In genomic region chr4:1714303-1715001, GRCh38 we compare ENCODE assay signal across 8 cellular contexts. TPM values are rescaled to one million over a fixed set of nuclear protein-coding genes. Genes with fewer than 3 reads are reported as not detected.
DNase-seq lines count a peak whose midpoint lies in the region; ATAC-seq and TF ChIP-seq lines count a peak whose summit lies in the region.

No MANE protein-coding gene starts in this region.

- no peaks in the 10 kb centered on the region for H3K27me3 ChIP-seq in neutrophil
- H3K27me3 ChIP-seq in heart left ventricle = no peaks in the 10 kb centered on the region

- peaks cover 71% of the 10 kb centered on the region for H3K36me3 ChIP-seq in KOPT-K1 (ENCODE audit: insufficient read depth, low read length)
- peaks cover 21% of the 10 kb centered on the region for H3K36me3 ChIP-seq in neutrophil
- H3K36me3 ChIP-seq in heart left ventricle = peaks cover 0 to 37% (median 20%) of the 10 kb centered on the region in 9 donors

- H3K4me1 ChIP-seq in neutrophil (ENCODE audit: control insufficient read depth in 1 of 2, insufficient read depth in 1 of 2, low read depth in 1 of 2, low read length in 1 of 2) = peaks cover 55 to 56% of the 10 kb centered on the region in 2 experiments
- peaks cover 0 to 71% (median 49%) of the 10 kb centered on the region in 12 donors for H3K4me1 ChIP-seq in heart left ventricle

- H3K4me3 ChIP-seq in neutrophil (ENCODE audit: low read depth in 1 of 2, low read length in 1 of 2) = peak overlapping the region in 1 of 2 experiments; percentile 89
- peak overlapping the region in 1 of 12 donors; percentile 97 for H3K4me3 ChIP-seq in heart left ventricle

- H3K9me3 Mint-ChIP-seq in activated T-helper 2 cell treated with anti-CD3 and anti-CD28 coated beads, Interferon-gamma antibody, Interleukin-2, Interleukin-4, amounts not matched to agents 10 μg/mL and 5 μg/mL and 100 μg/mL, durations not matched to agents 14 hours and 24 hours and 36 hours = no peaks in the 10 kb centered on the region

- ATAC-seq in esophagus mucosa (no peak), heart left ventricle (no peak)

- peaks cover 41% of the 10 kb centered on the region for H3K4me1 Mint-ChIP-seq in activated T-helper 2 cell treated with anti-CD3 and anti-CD28 coated beads, Interferon-gamma antibody, Interleukin-2, Interleukin-4, amounts not matched to agents 10 μg/mL and 5 μg/mL and 100 μg/mL, durations not matched to agents 14 hours and 24 hours and 36 hours (ENCODE audit: low read depth)

- intact Hi-C loops in activated T-helper 2 cell treated with anti-CD3 and anti-CD28 coated beads, Interferon-gamma antibody, Interleukin-2, Interleukin-4, amounts not matched to agents 10 μg/mL and 5 μg/mL and 100 μg/mL, durations not matched to agents 14 hours and 24 hours and 36 hours (cut with micrococcal nuclease) = loop anchor here (5.0 to 10.0 kb wide), 3 partner anchors 367 to 1360 kb away; partner anchors contain the start of genes HTT, HTT-AS, RNF4 and UVSSA
- intact Hi-C loops in heart left ventricle (cut with DNase I) = loop anchor here in 3 of 10 donors (5.0 kb wide), 2 partner anchors 32 to 367 kb away; partner anchors contain the start of genes UVSSA (in 2 of the 3) and FAM53A (in 1 of the 3)

- TF ChIP-seq CTCF in neutrophil (IDR thresholded peaks at IDR 0.05) = no peak
- TF ChIP-seq CTCF in heart left ventricle (IDR thresholded peaks at IDR 0.05) = no peak

- H3K27ac ChIP-seq in KOPT-K1 (ENCODE audit: low read depth, low read length, poor library complexity, severe bottlenecking) (peak overlapping the region; percentile 100), neutrophil (peak overlapping the region; percentile 100), heart left ventricle (peak overlapping the region in 6 of 12 donors; percentile 5 to 99 (median 44))

- H3K9me3 ChIP-seq in KOPT-K1 (ENCODE audit: insufficient read depth, low read length, poor library complexity, severe bottlenecking) (no peaks in the 10 kb centered on the region), neutrophil (no peaks in the 10 kb centered on the region), heart left ventricle (no peaks in the 10 kb centered on the region)

- DNase-seq in DMS 273 (lab: John Stamatoyannopoulos, UW; ENCODE audit: unreplicated experiment) (peak; percentile 63), DMS 273 treated with DMSO at 0.1 percent for 48 hours (lab: John Stamatoyannopoulos, UW) (no peak), GM03348 (ENCODE audit: low spot score) (no peak), heart left ventricle (no peak)
- DNase-seq in activated T-helper 2 cell treated with anti-CD3 and anti-CD28 coated beads, Interferon-gamma antibody, Interleukin-2, Interleukin-4, amounts not matched to agents 10 μg/mL and 5 μg/mL and 100 μg/mL, durations not matched to agents 14 hours and 24 hours and 36 hours (ENCODE audit: low spot score) = no peak

- no peaks in the 10 kb centered on the region for H3K27me3 Mint-ChIP-seq in activated T-helper 2 cell treated with anti-CD3 and anti-CD28 coated beads, Interferon-gamma antibody, Interleukin-2, Interleukin-4, amounts not matched to agents 10 μg/mL and 5 μg/mL and 100 μg/mL, durations not matched to agents 14 hours and 24 hours and 36 hours (ENCODE audit: low read depth)

- WGBS in heart left ventricle, 4 donors = 67 to 73% (median 70%) methylated on average over 9 of the region's 9 CpGs

- H3K36me3 Mint-ChIP-seq in activated T-helper 2 cell treated with anti-CD3 and anti-CD28 coated beads, Interferon-gamma antibody, Interleukin-2, Interleukin-4, amounts not matched to agents 10 μg/mL and 5 μg/mL and 100 μg/mL, durations not matched to agents 14 hours and 24 hours and 36 hours (ENCODE audit: low read depth) = peaks cover 52% of the 10 kb centered on the region

- no peak for TF ChIP-seq POLR2A in heart left ventricle (IDR thresholded peaks at IDR 0.05)

- H3K27ac Mint-ChIP-seq in activated T-helper 2 cell treated with anti-CD3 and anti-CD28 coated beads, Interferon-gamma antibody, Interleukin-2, Interleukin-4, amounts not matched to agents 10 μg/mL and 5 μg/mL and 100 μg/mL, durations not matched to agents 14 hours and 24 hours and 36 hours = peak overlapping the region; percentile 97

- peak overlapping the region; percentile 99 for H3K4me3 Mint-ChIP-seq in activated T-helper 2 cell treated with anti-CD3 and anti-CD28 coated beads, Interferon-gamma antibody, Interleukin-2, Interleukin-4, amounts not matched to agents 10 μg/mL and 5 μg/mL and 100 μg/mL, durations not matched to agents 14 hours and 24 hours and 36 hours (ENCODE audit: low read depth)

RNA-seq across cellular contexts. Expression of gene SLBP, which starts 2.3 kb away (rescaled TPM):
- 125 and 127 TPM in 2 replicates for total RNA-seq in activated T-helper 2 cell treated with anti-CD3 and anti-CD28 coated beads, Interferon-gamma antibody, Interleukin-2, Interleukin-4, amounts not matched to agents 10 μg/mL and 5 μg/mL and 100 μg/mL, durations not matched to agents 14 hours and 24 hours and 36 hours
- total RNA-seq in esophagus mucosa = 31.3 TPM
- 10 to 100 TPM; 10.2 to 27.7 (median 11.7) TPM for total RNA-seq in heart left ventricle
- polyA plus RNA-seq in heart left ventricle = 10 to 100 TPM in 1 of 2 donors, 1 to 10 TPM in 1; 7.2 to 17.6 TPM

RNA-seq across cellular contexts. Expression of gene TMEM129, which starts 6.7 kb away (rescaled TPM):
- 23.5 and 27.1 TPM in 2 replicates for total RNA-seq in activated T-helper 2 cell treated with anti-CD3 and anti-CD28 coated beads, Interferon-gamma antibody, Interleukin-2, Interleukin-4, amounts not matched to agents 10 μg/mL and 5 μg/mL and 100 μg/mL, durations not matched to agents 14 hours and 24 hours and 36 hours
- 25.5 TPM for total RNA-seq in esophagus mucosa
- total RNA-seq in heart left ventricle = 10 to 100 TPM; 28.6 to 73.3 (median 37.2) TPM
- 10 to 100 TPM; 32.6 to 39.2 TPM for polyA plus RNA-seq in heart left ventricle

RNA-seq across cellular contexts. Expression of gene TACC3, which starts 6.9 kb away (rescaled TPM):
- total RNA-seq in activated T-helper 2 cell treated with anti-CD3 and anti-CD28 coated beads, Interferon-gamma antibody, Interleukin-2, Interleukin-4, amounts not matched to agents 10 μg/mL and 5 μg/mL and 100 μg/mL, durations not matched to agents 14 hours and 24 hours and 36 hours = 137 and 141 TPM in 2 replicates
- 34.4 TPM for total RNA-seq in esophagus mucosa
- total RNA-seq in heart left ventricle = 10 to 100 TPM in 1 of 9 donors, 1 to 10 TPM in 8; 2.9 to 19.1 (median 6.0) TPM
- polyA plus RNA-seq in heart left ventricle = 1 to 10 TPM; 6.3 to 7.7 TPM

RNA-seq across cellular contexts. Expression of gene FAM53A, which starts 30.3 kb away (rescaled TPM):
- total RNA-seq in activated T-helper 2 cell treated with anti-CD3 and anti-CD28 coated beads, Interferon-gamma antibody, Interleukin-2, Interleukin-4, amounts not matched to agents 10 μg/mL and 5 μg/mL and 100 μg/mL, durations not matched to agents 14 hours and 24 hours and 36 hours = 2.7 and 3.3 TPM in 2 replicates
- 0.92 TPM for total RNA-seq in esophagus mucosa
- 1 to 10 TPM in 4 of 9 donors, under 1 TPM in 5; 0.42 to 2.3 (median 0.99) TPM for total RNA-seq in heart left ventricle
- polyA plus RNA-seq in heart left ventricle = 1 to 10 TPM in 1 of 2 donors, under 1 TPM in 1; 0.88 to 1.4 TPM
